ENCODE assay signal across 13 cellular contexts in genomic region chr5:59104400-59105117, GRCh38.
A peak's percentile ranks its signal among the peaks of the same experiment; 100 is the strongest.
DNase-seq lines count a peak whose midpoint lies in the region; ATAC-seq and TF ChIP-seq lines count a peak whose summit lies in the region.
"Had no signal": no experiment of that assay in that cellular context is flagged by ENCODE, and none has a peak within 500 bp of the region (broad histone marks: within the 10 kb centered on the region; RNA-seq: fewer than 3 reads in every experiment).

No MANE protein-coding gene starts in this region.

- H3K4me3 Mint-ChIP-seq in WTC11, result no peak overlapping the region
- H3K4me3 Mint-ChIP-seq: activated B cell treated with CpG ODN at 0.5 μM for 24 hours had no signal

- no peak for DNase-seq in Right ventricle myocardium superior
- DNase-seq in left ventricle myocardium inferior, result no peak
- DNase-seq in WTC11 (ENCODE audit: low spot score), result no peak
- peak; percentile 71 for DNase-seq in mesendoderm
- DNase-seq in DMS153 treated with DMSO at 0.1 percent for 48 hours (lab: John Stamatoyannopoulos, UW; ENCODE audit: unreplicated experiment), result no peak
- no peak for DNase-seq in NCI-H1417 (lab: John Stamatoyannopoulos, UW)
- DNase-seq in iPS-NIHi11 (ENCODE audit: low spot score), result no peak
- DNase-seq: activated B cell treated with CpG ODN at 0.5 μM for 24 hours; activated CD8-positive, alpha-beta memory T cell treated with anti-CD3 and anti-CD28 coated beads, Interleukin-2, amount 50 U/mL, for 48 hours; COR-L47; NCI-H1105 had no signal

- H2BK120ac ChIP-seq in mesendoderm (ENCODE audit: low read depth, low read length), result no peak overlapping the region

- H2BK15ac ChIP-seq in mesendoderm (replicated peaks; ENCODE audit: low read depth), result no peak overlapping the region

- intact Hi-C loops in Right ventricle myocardium superior (cut with DNase I) (no loop called here), left ventricle myocardium inferior (cut with micrococcal nuclease) (no loop called here)

- H2AK5ac ChIP-seq in mesendoderm (ENCODE audit: low read length), result no peak overlapping the region

- CTCF ChIA-PET in WTC11 (lab: Charles Lee), result interaction anchor here (0.6 kb wide), 1 partner anchor 23 kb away, joined by 3 read pairs; no protein-coding TSS in a partner anchor

- H3K23ac ChIP-seq in mesendoderm (ENCODE audit: low read length), result peak overlapping the region; percentile 6

- no peak overlapping the region for H4K8ac ChIP-seq in mesendoderm (ENCODE audit: low read depth, low read length)

- no peak overlapping the region for H3K27ac Mint-ChIP-seq in WTC11
- H3K27ac Mint-ChIP-seq: activated B cell treated with CpG ODN at 0.5 μM for 24 hours had no signal

- no peaks in the 10 kb centered on the region for H3K9me3 ChIP-seq in left ventricle myocardium inferior (replicated peaks)
- H3K9me3 ChIP-seq in thymus (ENCODE audit: control insufficient read depth), result no peaks in the 10 kb centered on the region
- H3K9me3 ChIP-seq: thoracic aorta had no signal

- no CpG with 5 or more reads among the region's 9 CpGs for WGBS in mesendoderm (ENCODE audit: extremely low coverage, insufficient coverage, low lambda C conversion rate)
- 77% methylated on average over 9 of the region's 9 CpGs for WGBS in thymus

- no peaks in the 10 kb centered on the region for H3K4me1 Mint-ChIP-seq in WTC11

- peaks cover 33% of the 10 kb centered on the region for H3K4me1 ChIP-seq in left ventricle myocardium inferior
- no peaks in the 10 kb centered on the region for H3K4me1 ChIP-seq in mesendoderm (ENCODE audit: control insufficient read depth, low read depth, low read length)
- H3K4me1 ChIP-seq in thymus (ENCODE audit: control insufficient read depth, insufficient read depth, low read length), result no peaks in the 10 kb centered on the region

- POLR2A ChIA-PET in WTC11 (lab: Charles Lee), result no interaction called here

- no peaks in the 10 kb centered on the region for H3K36me3 Mint-ChIP-seq in WTC11

- no peaks in the 10 kb centered on the region for H3K9me3 Mint-ChIP-seq in WTC11
- H3K9me3 Mint-ChIP-seq: activated B cell treated with CpG ODN at 0.5 μM for 24 hours had no signal

- no peak overlapping the region for H3K4me2 ChIP-seq in mesendoderm (ENCODE audit: low read length)

- peak overlapping the region; percentile 35 for H3K56ac ChIP-seq in mesendoderm (ENCODE audit: low read length)

- H3K9ac ChIP-seq in mesendoderm (ENCODE audit: low read length), result no peak overlapping the region

- H3K4ac ChIP-seq in mesendoderm (ENCODE audit: low read depth, low read length), result no peak overlapping the region

- no peak overlapping the region for H4K5ac ChIP-seq in mesendoderm (ENCODE audit: low read length)

- TF ChIP-seq CTCF in left ventricle myocardium inferior (IDR thresholded peaks at IDR 0.05; ENCODE audit: borderline replicate concordance) (no peak), WTC11 (IDR thresholded peaks at IDR 0.05) (no peak)

- no peak overlapping the region for H3K18ac ChIP-seq in mesendoderm (ENCODE audit: low read length)

- no peaks in the 10 kb centered on the region; the same call in 1 of the 2 replicates for H3K27me3 Mint-ChIP-seq in WTC11 (ENCODE audit: low read depth)
- H3K27me3 Mint-ChIP-seq: activated B cell treated with CpG ODN at 0.5 μM for 24 hours had no signal

- H3K79me2 ChIP-seq in mesendoderm (ENCODE audit: control insufficient read depth, insufficient read depth, low read length), result no peaks in the 10 kb centered on the region

- H3K27me3 ChIP-seq in left ventricle myocardium inferior (ENCODE audit: low read depth) (no peaks in the 10 kb centered on the region), mesendoderm (ENCODE audit: insufficient read depth, low read length, poor library complexity) (no peaks in the 10 kb centered on the region), thymus (ENCODE audit: control insufficient read depth, insufficient read depth) (no peaks in the 10 kb centered on the region)

- no peak overlapping the region for H2BK5ac ChIP-seq in mesendoderm (ENCODE audit: low read length)

- H3K27ac ChIP-seq in left ventricle myocardium inferior (replicated peaks) (no peak overlapping the region), mesendoderm (ENCODE audit: low read depth, low read length) (no peak overlapping the region), thymus (ENCODE audit: low read depth) (peak overlapping the region; percentile 11)
- H3K27ac ChIP-seq: thoracic aorta had no signal

- H3K36me3 ChIP-seq in left ventricle myocardium inferior, result no peaks in the 10 kb centered on the region
- no peaks in the 10 kb centered on the region for H3K36me3 ChIP-seq in mesendoderm (ENCODE audit: control insufficient read depth, insufficient read depth, low read length)
- H3K36me3 ChIP-seq in thymus (ENCODE audit: control insufficient read depth, insufficient read depth), result no peaks in the 10 kb centered on the region
- H3K36me3 ChIP-seq: thoracic aorta had no signal

- no peaks in the 10 kb centered on the region for H3K79me1 ChIP-seq in mesendoderm (ENCODE audit: low read length)

- H3K4me3 ChIP-seq in left ventricle myocardium inferior (no peak overlapping the region), mesendoderm (ENCODE audit: low read length) (no peak overlapping the region), thymus (ENCODE audit: low read length) (no peak overlapping the region)
- H3K4me3 ChIP-seq: thoracic aorta had no signal

- ATAC-seq in Right ventricle myocardium superior (ENCODE audit: poor library complexity) (peak; percentile 38), WTC11 (peak; percentile 43; the same call in 1 of the 2 replicates)

TF ChIP-seq in WTC11, 78 proteins besides CTCF, POLR2A, EP300 and RAD21:
- TF ChIP-seq MAX (CRISPR knock-in tag; IDR thresholded peaks at IDR 0.05) (no peak), CREB1 (CRISPR knock-in tag; IDR thresholded peaks at IDR 0.05) (no peak), IRF1 (CRISPR knock-in tag; IDR thresholded peaks at IDR 0.05) (no peak), SP1 (CRISPR knock-in tag; conservative IDR thresholded peaks at IDR 0.05) (no peak), ZMAT4 (CRISPR knock-in tag; IDR thresholded peaks at IDR 0.05) (no peak), FOXP1 (CRISPR knock-in tag; IDR thresholded peaks at IDR 0.05; ENCODE audit: borderline replicate concordance) (no peak), ZNF416 (CRISPR knock-in tag; IDR thresholded peaks at IDR 0.05) (no peak)
